In genomic region chr17:2705263-2705662, GRCh38 we compare ENCODE assay signal across 16 cellular contexts. TPM values are rescaled to one million over a fixed set of nuclear protein-coding genes. Genes with fewer than 3 reads are reported as not detected.
DNase-seq lines count a peak whose midpoint lies in the region; ATAC-seq and TF ChIP-seq lines count a peak whose summit lies in the region.
"Had no signal": no experiment of that assay in that cellular context is flagged by ENCODE, and none has a peak within 500 bp of the region (broad histone marks: within the 10 kb centered on the region; RNA-seq: fewer than 3 reads in every experiment).

No MANE protein-coding gene starts in this region.

- DNase-seq in heart right ventricle (no peak), left cardiac atrium (no peak), hepatic stellate cell (ENCODE audit: low spot score) (peak; percentile 89), mucosa of gallbladder (ENCODE audit: low spot score) (no peak), cerebellum (ENCODE audit: low spot score) (no peak), mesenteric fat pad (ENCODE audit: low spot score) (no peak)
- DNase-seq in activated T-helper 1 cell treated with anti-CD3 and anti-CD28 coated beads, Interleukin-12 subunit alpha, Interleukin-12 subunit beta, Interleukin-2, Interleukin-4 antibody, amounts not matched to agents 30 ng/mL and 10 ng/mL and 1 ng/mL, durations not matched to agents 14 hours and 24 hours and 36 hours (ENCODE audit: low spot score): no peak
- no peak for DNase-seq in stimulated activated effector memory CD8-positive, alpha-beta T cell treated with anti-CD3 and anti-CD28 coated beads, Interleukin-12 subunit alpha, Interleukin-12 subunit beta, amount 100 ng/mL, for 72 hours (ENCODE audit: low spot score in 2 of 2)
- DNase-seq: activated gamma-delta T cell treated with Interleukin-2 at 50 U/mL for 16 hours, BE2C, GOT3, NCI-H510A, SHP77 treated with DMSO at 0.1 percent for 48 hours had no signal

- intact Hi-C loops in heart right ventricle (cut with DNase I) (loop anchor here in 1 of 10 donors (10.0 kb wide), 1 partner anchor 310 kb away; no protein-coding TSS in a partner anchor), left cardiac atrium (cut with DNase I) (no loop called here)
- intact Hi-C loops in activated T-helper 1 cell treated with anti-CD3 and anti-CD28 coated beads, Interleukin-12 subunit alpha, Interleukin-12 subunit beta, Interleukin-2, Interleukin-4 antibody, amounts not matched to agents 30 ng/mL and 10 ng/mL and 1 ng/mL, durations not matched to agents 14 hours and 24 hours and 36 hours (cut with micrococcal nuclease): no loop called here

- H3K4me3 ChIP-seq in heart right ventricle: peak overlapping the region in 1 of 10 donors; percentile 99
- H3K4me3 ChIP-seq: ovary, thoracic aorta had no signal

- H3K4me1 ChIP-seq in heart right ventricle: peaks cover 11 to 62% (median 44%) of the 10 kb centered on the region in 9 donors

- WGBS in heart right ventricle, 2 donors: 69 to 82% methylated on average over 7 of the region's 7 CpGs

- H3K27ac Mint-ChIP-seq in activated T-helper 1 cell treated with anti-CD3 and anti-CD28 coated beads, Interleukin-12 subunit alpha, Interleukin-12 subunit beta, Interleukin-2, Interleukin-4 antibody, amounts not matched to agents 30 ng/mL and 10 ng/mL and 1 ng/mL, durations not matched to agents 14 hours and 24 hours and 36 hours: peak overlapping the region; percentile 27
- H3K27ac Mint-ChIP-seq in stimulated activated effector memory CD8-positive, alpha-beta T cell treated with anti-CD3 and anti-CD28 coated beads, Interleukin-12 subunit alpha, Interleukin-12 subunit beta, amount 100 ng/mL, for 72 hours: peak overlapping the region; percentile 85

- H3K36me3 ChIP-seq in heart right ventricle: peaks cover 0 to 43% (median 34%) of the 10 kb centered on the region in 9 donors
- H3K36me3 ChIP-seq: ovary had no signal

- peak overlapping the region in 6 of 10 donors; percentile 85 to 99 (median 94) for H3K27ac ChIP-seq in heart right ventricle
- H3K27ac ChIP-seq: ovary, thoracic aorta had no signal

- peaks cover 3% of the 10 kb centered on the region for H3K36me3 Mint-ChIP-seq in activated T-helper 1 cell treated with anti-CD3 and anti-CD28 coated beads, Interleukin-12 subunit alpha, Interleukin-12 subunit beta, Interleukin-2, Interleukin-4 antibody, amounts not matched to agents 30 ng/mL and 10 ng/mL and 1 ng/mL, durations not matched to agents 14 hours and 24 hours and 36 hours (ENCODE audit: low read depth)
- peaks cover 47% of the 10 kb centered on the region for H3K36me3 Mint-ChIP-seq in stimulated activated effector memory CD8-positive, alpha-beta T cell treated with anti-CD3 and anti-CD28 coated beads, Interleukin-12 subunit alpha, Interleukin-12 subunit beta, amount 100 ng/mL, for 72 hours

- no peak for ATAC-seq in heart right ventricle
- ATAC-seq in left cardiac atrium: no peak
- no peak for ATAC-seq in stimulated activated effector memory CD8-positive, alpha-beta T cell treated with anti-CD3 and anti-CD28 coated beads, Interleukin-12 subunit alpha, Interleukin-12 subunit beta, amount 100 ng/mL, for 72 hours
- ATAC-seq: activated CD4-positive, CD25-positive, alpha-beta regulatory T cell treated with anti-CD3 and anti-CD28 coated beads, Interleukin-2, amount 50 U/mL, for 24 hours had no signal

- no peaks in the 10 kb centered on the region for H3K9me3 ChIP-seq in heart right ventricle
- H3K9me3 ChIP-seq: BE2C, ovary, thoracic aorta had no signal

- H3K4me1 Mint-ChIP-seq in activated T-helper 1 cell treated with anti-CD3 and anti-CD28 coated beads, Interleukin-12 subunit alpha, Interleukin-12 subunit beta, Interleukin-2, Interleukin-4 antibody, amounts not matched to agents 30 ng/mL and 10 ng/mL and 1 ng/mL, durations not matched to agents 14 hours and 24 hours and 36 hours (ENCODE audit: low read depth): peaks cover 22% of the 10 kb centered on the region
- peaks cover 51% of the 10 kb centered on the region for H3K4me1 Mint-ChIP-seq in stimulated activated effector memory CD8-positive, alpha-beta T cell treated with anti-CD3 and anti-CD28 coated beads, Interleukin-12 subunit alpha, Interleukin-12 subunit beta, amount 100 ng/mL, for 72 hours

- TF ChIP-seq CTCF in heart right ventricle (IDR thresholded peaks at IDR 0.05): no peak

- no peaks in the 10 kb centered on the region for H3K27me3 Mint-ChIP-seq in activated T-helper 1 cell treated with anti-CD3 and anti-CD28 coated beads, Interleukin-12 subunit alpha, Interleukin-12 subunit beta, Interleukin-2, Interleukin-4 antibody, amounts not matched to agents 30 ng/mL and 10 ng/mL and 1 ng/mL, durations not matched to agents 14 hours and 24 hours and 36 hours (ENCODE audit: insufficient read depth)

- H3K9me3 Mint-ChIP-seq in activated T-helper 1 cell treated with anti-CD3 and anti-CD28 coated beads, Interleukin-12 subunit alpha, Interleukin-12 subunit beta, Interleukin-2, Interleukin-4 antibody, amounts not matched to agents 30 ng/mL and 10 ng/mL and 1 ng/mL, durations not matched to agents 14 hours and 24 hours and 36 hours: no peaks in the 10 kb centered on the region
- no peaks in the 10 kb centered on the region for H3K9me3 Mint-ChIP-seq in stimulated activated effector memory CD8-positive, alpha-beta T cell treated with anti-CD3 and anti-CD28 coated beads, Interleukin-12 subunit alpha, Interleukin-12 subunit beta, amount 100 ng/mL, for 72 hours

- no peak overlapping the region for H3K4me3 Mint-ChIP-seq in activated T-helper 1 cell treated with anti-CD3 and anti-CD28 coated beads, Interleukin-12 subunit alpha, Interleukin-12 subunit beta, Interleukin-2, Interleukin-4 antibody, amounts not matched to agents 30 ng/mL and 10 ng/mL and 1 ng/mL, durations not matched to agents 14 hours and 24 hours and 36 hours
- no peak overlapping the region for H3K4me3 Mint-ChIP-seq in stimulated activated effector memory CD8-positive, alpha-beta T cell treated with anti-CD3 and anti-CD28 coated beads, Interleukin-12 subunit alpha, Interleukin-12 subunit beta, amount 100 ng/mL, for 72 hours

- no peaks in the 10 kb centered on the region for H3K27me3 ChIP-seq in heart right ventricle
- H3K27me3 ChIP-seq: BE2C, ovary had no signal

RNA-seq across cellular contexts. Expression of gene CLUH, which starts 6.3 kb away (rescaled TPM):
- total RNA-seq in heart right ventricle: 100 to 1,000 TPM; 122 to 198 (median 170) TPM
- polyA plus RNA-seq in heart right ventricle: 100 to 1,000 TPM in 1 of 2 donors, 10 to 100 TPM in 1; 55.6 to 123 TPM
- 100 to 1,000 TPM in 1 of 2 donors, 10 to 100 TPM in 1; 98.4 to 118 TPM for total RNA-seq in left cardiac atrium
- total RNA-seq in activated T-helper 1 cell treated with anti-CD3 and anti-CD28 coated beads, Interleukin-12 subunit alpha, Interleukin-12 subunit beta, Interleukin-2, Interleukin-4 antibody, amounts not matched to agents 30 ng/mL and 10 ng/mL and 1 ng/mL, durations not matched to agents 14 hours and 24 hours and 36 hours: 173 and 179 TPM in 2 replicates
- total RNA-seq in mucosa of gallbladder: 87.4 TPM
- 30.2 TPM for total RNA-seq in cerebellum
- total RNA-seq in mesenteric fat pad: 149 TPM

RNA-seq across cellular contexts. Expression of gene CCDC92B, which starts 44.2 kb away (rescaled TPM):
- total RNA-seq in heart right ventricle: under 1 TPM; 0.06 to 0.30 (median 0.19) TPM
- polyA plus RNA-seq in heart right ventricle: under 1 TPM; 0.06 to 0.44 TPM
- total RNA-seq in left cardiac atrium: under 1 TPM; 0.06 to 0.13 TPM
- 0.23 TPM in 1 of 2 replicates, not detected in the other for total RNA-seq in activated T-helper 1 cell treated with anti-CD3 and anti-CD28 coated beads, Interleukin-12 subunit alpha, Interleukin-12 subunit beta, Interleukin-2, Interleukin-4 antibody, amounts not matched to agents 30 ng/mL and 10 ng/mL and 1 ng/mL, durations not matched to agents 14 hours and 24 hours and 36 hours
- total RNA-seq in mucosa of gallbladder: 0.14 TPM
- 1.2 TPM for total RNA-seq in cerebellum
- total RNA-seq in mesenteric fat pad: 0.16 TPM
